14 cellular contexts compared by ENCODE assay signal in the genomic region with DNA sequence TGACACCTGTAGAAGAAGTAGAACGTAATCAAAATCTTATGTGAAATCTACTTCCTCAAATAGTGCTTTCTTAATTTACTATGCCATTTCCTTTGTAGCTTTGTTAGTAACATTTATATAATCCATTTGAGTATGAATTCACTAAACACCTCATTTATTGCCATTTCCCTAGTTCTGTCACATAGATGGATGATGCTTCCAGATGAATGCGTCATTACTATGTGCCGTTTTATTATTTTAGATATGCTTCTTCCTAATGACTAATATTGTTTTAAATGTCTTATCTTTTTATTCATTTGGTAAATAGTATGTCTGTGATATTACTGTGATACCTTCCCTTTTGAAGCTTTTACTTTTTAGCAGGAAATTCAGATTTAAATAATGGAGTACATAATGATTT. TPM values are rescaled to one million over a fixed set of nuclear protein-coding genes. Genes with fewer than 3 reads are reported as not detected.
DNase-seq lines count a peak whose midpoint lies in the region; ATAC-seq and TF ChIP-seq lines count a peak whose summit lies in the region.
"Had no signal": no experiment of that assay in that cellular context is flagged by ENCODE, and none has a peak within 500 bp of the region (broad histone marks: within the 10 kb centered on the region; RNA-seq: fewer than 3 reads in every experiment).

No MANE protein-coding gene starts in this region.

- H3F3A ChIP-seq in GM23248 (ENCODE audit: insufficient read depth) (peaks cover 99% of the 10 kb centered on the region), smooth muscle cell (ENCODE audit: low read depth) (peaks cover 52% of the 10 kb centered on the region)

- DNase-seq in GM23248 (no peak), amniotic epithelial cell (ENCODE audit: low read depth) (peak; percentile 33), fibroblast of mammary gland (ENCODE audit: low read depth) (peak; percentile 48), smooth muscle cell (lab: John Stamatoyannopoulos, UW; ENCODE audit: unreplicated experiment) (no peak)
- DNase-seq in activated CD4-positive, alpha-beta memory T cell treated with anti-CD3 and anti-CD28 coated beads for 36 hours, result no peak
- DNase-seq in CD4-positive, alpha-beta T cell, result no peak
- DNase-seq: C1 segment of cervical spinal cord; CD4-positive, alpha-beta memory T cell; DMS79; HCEC 1CT; KG1 had no signal

- POLR2A ChIA-PET in activated CD4-positive, alpha-beta memory T cell treated with anti-CD3 and anti-CD28 coated beads for 36 hours (lab: Charles Lee), result no interaction called here
- POLR2A ChIA-PET in CD4-positive, alpha-beta T cell (lab: Charles Lee), result no interaction called here

- H3K4me3 Mint-ChIP-seq in activated CD4-positive, alpha-beta memory T cell treated with anti-CD3 and anti-CD28 coated beads for 36 hours, result no peak overlapping the region
- H3K4me3 Mint-ChIP-seq in CD4-positive, alpha-beta T cell, result no peak overlapping the region
- H3K4me3 Mint-ChIP-seq: B cell; CD4-positive, alpha-beta memory T cell; IgD-negative memory B cell had no signal

- H3K27me3 ChIP-seq in GM23248 (replicated peaks; ENCODE audit: insufficient read depth), result no peaks in the 10 kb centered on the region
- no peaks in the 10 kb centered on the region for H3K27me3 ChIP-seq in smooth muscle cell (ENCODE audit: low read depth)
- no peaks in the 10 kb centered on the region for H3K27me3 ChIP-seq in CD4-positive, alpha-beta T cell (ENCODE audit: control insufficient read depth, insufficient read depth, low read length)

- peaks cover 1% of the 10 kb centered on the region for H3K27me3 Mint-ChIP-seq in activated CD4-positive, alpha-beta memory T cell treated with anti-CD3 and anti-CD28 coated beads for 36 hours
- no peaks in the 10 kb centered on the region for H3K27me3 Mint-ChIP-seq in CD4-positive, alpha-beta T cell

- no peaks in the 10 kb centered on the region for H3K9me2 ChIP-seq in GM23248 (ENCODE audit: insufficient read depth)

- H3K9me3 ChIP-seq in GM23248 (ENCODE audit: low read depth) (no peaks in the 10 kb centered on the region), smooth muscle cell (replicated peaks; ENCODE audit: low read depth) (no peaks in the 10 kb centered on the region)
- no peaks in the 10 kb centered on the region for H3K9me3 ChIP-seq in CD4-positive, alpha-beta T cell (ENCODE audit: control insufficient read depth, low read length)

- ATAC-seq in CD4-positive, alpha-beta T cell (ENCODE audit: poor library complexity), result no peak
- no peak for ATAC-seq in GM21526 (IDR thresholded peaks at IDR 0.05; ENCODE audit: low FRiP score, unreplicated experiment)

- intact Hi-C loops in activated CD4-positive, alpha-beta memory T cell treated with anti-CD3 and anti-CD28 coated beads for 36 hours (cut with micrococcal nuclease), result no loop called here
- intact Hi-C loops in CD4-positive, alpha-beta T cell (cut with DNase I, micrococcal nuclease), result no loop called here

- H2AFZ ChIP-seq in GM23248 (no peak overlapping the region), smooth muscle cell (ENCODE audit: low read depth) (no peak overlapping the region)

- in situ Hi-C loops in GM23248 (cut with MboI), result no loop called here

- WGBS in GM23248 (ENCODE audit: low coverage in 1 of 2, low lambda C conversion rate in 2 of 2, missing lambda C conversion rate in 2 of 2), 2 experiments, result 81 to 83% methylated on average over 3 of the region's 3 CpGs
- 92% methylated on average over 3 of the region's 3 CpGs for WGBS in smooth muscle cell (ENCODE audit: low lambda C conversion rate)

- H3K4me1 ChIP-seq in GM23248 (ENCODE audit: insufficient read depth) (peaks cover 84% of the 10 kb centered on the region), smooth muscle cell (ENCODE audit: low read depth) (peaks cover 5% of the 10 kb centered on the region)

- peaks cover 80% of the 10 kb centered on the region for H4K20me1 ChIP-seq in GM23248 (ENCODE audit: insufficient read depth)
- peaks cover 100% of the 10 kb centered on the region for H4K20me1 ChIP-seq in smooth muscle cell (ENCODE audit: low read depth)

- H3K27ac Mint-ChIP-seq in activated CD4-positive, alpha-beta memory T cell treated with anti-CD3 and anti-CD28 coated beads for 36 hours, result no peak overlapping the region
- no peak overlapping the region for H3K27ac Mint-ChIP-seq in CD4-positive, alpha-beta T cell
- H3K27ac Mint-ChIP-seq: B cell; CD4-positive, alpha-beta memory T cell; IgD-negative memory B cell had no signal

- CTCF ChIA-PET in activated CD4-positive, alpha-beta memory T cell treated with anti-CD3 and anti-CD28 coated beads for 36 hours (lab: Charles Lee), result interaction anchor here (0.6 to 1.1 kb wide), 2 partner anchors 14 to 49 kb away, joined by 3 read pairs; no protein-coding TSS in a partner anchor
- CTCF ChIA-PET in CD4-positive, alpha-beta T cell (lab: Charles Lee), result interaction anchor here (1.5 kb wide), 1 partner anchor 15 kb away, joined by 3 read pairs; no protein-coding TSS in a partner anchor

- no peaks in the 10 kb centered on the region for H3K36me3 Mint-ChIP-seq in activated CD4-positive, alpha-beta memory T cell treated with anti-CD3 and anti-CD28 coated beads for 36 hours
- no peaks in the 10 kb centered on the region for H3K36me3 Mint-ChIP-seq in CD4-positive, alpha-beta T cell (ENCODE audit: low read depth)
- H3K36me3 Mint-ChIP-seq: CD4-positive, alpha-beta memory T cell had no signal

- no peaks in the 10 kb centered on the region for H3K9me3 Mint-ChIP-seq in activated CD4-positive, alpha-beta memory T cell treated with anti-CD3 and anti-CD28 coated beads for 36 hours
- peaks cover 3% of the 10 kb centered on the region for H3K9me3 Mint-ChIP-seq in CD4-positive, alpha-beta T cell

- TF ChIP-seq CTCF in fibroblast of mammary gland (conservative IDR thresholded peaks at IDR 0.05; ENCODE audit: control insufficient read depth, insufficient read depth, low read depth, low read length), result no peak
- no peak for TF ChIP-seq CTCF in smooth muscle cell (IDR thresholded peaks at IDR 0.05; ENCODE audit: borderline replicate concordance, insufficient read depth, poor library complexity, severe bottlenecking)
- TF ChIP-seq CTCF in CD4-positive, alpha-beta T cell (IDR thresholded peaks at IDR 0.05), result no peak

- peak overlapping the region; percentile 48 for H3K4me2 ChIP-seq in GM23248 (ENCODE audit: unreplicated experiment)
- H3K4me2 ChIP-seq in smooth muscle cell, result peak overlapping the region; percentile 20

- H3K79me2 ChIP-seq in GM23248 (ENCODE audit: insufficient read depth) (peaks cover 100% of the 10 kb centered on the region), smooth muscle cell (ENCODE audit: low read depth) (peaks cover 100% of the 10 kb centered on the region)

- peak overlapping the region; percentile 7 for H3K4me3 ChIP-seq in GM23248
- no peak overlapping the region for H3K4me3 ChIP-seq in fibroblast of mammary gland (ENCODE audit: control insufficient read depth, low read depth, low read length)
- no peak overlapping the region for H3K4me3 ChIP-seq in smooth muscle cell

- peak overlapping the region; percentile 97 for H3K27ac ChIP-seq in GM23248
- H3K27ac ChIP-seq in smooth muscle cell (ENCODE audit: low read depth), result peak overlapping the region; percentile 58
- no peak overlapping the region for H3K27ac ChIP-seq in CD4-positive, alpha-beta T cell (ENCODE audit: low read depth, low read length)

- no peaks in the 10 kb centered on the region for H3K4me1 Mint-ChIP-seq in activated CD4-positive, alpha-beta memory T cell treated with anti-CD3 and anti-CD28 coated beads for 36 hours (ENCODE audit: low read depth)
- no peaks in the 10 kb centered on the region for H3K4me1 Mint-ChIP-seq in CD4-positive, alpha-beta T cell (ENCODE audit: low read depth)
- H3K4me1 Mint-ChIP-seq: B cell; CD4-positive, alpha-beta memory T cell had no signal

- peak overlapping the region; percentile 21 for H3K9ac ChIP-seq in GM23248
- no peak overlapping the region for H3K9ac ChIP-seq in smooth muscle cell (ENCODE audit: low read depth)

- peaks cover 48% of the 10 kb centered on the region for H3K36me3 ChIP-seq in GM23248 (ENCODE audit: low read depth)
- H3K36me3 ChIP-seq in smooth muscle cell (ENCODE audit: low read depth), result no peaks in the 10 kb centered on the region

RNA-seq across cellular contexts. Expression of a gene that starts 14.4 kb away (rescaled TPM):
- 795 and 861 TPM in 2 replicates for total RNA-seq in GM23248 (2014; rRNA removed; shearing (Covaris generic))
- 550 and 553 TPM in 2 replicates for polyA plus RNA-seq in GM23248 (2016; fragmentation: Nextera tagmentation; extraction: Ambion mirVana)
- 564 and 578 TPM in 2 replicates for total RNA-seq in smooth muscle cell
- polyA plus RNA-seq in smooth muscle cell, result 197 and 254 TPM in 2 replicates
- 1 to 10 TPM; 3.2 to 3.4 TPM for total RNA-seq in activated CD4-positive, alpha-beta memory T cell treated with anti-CD3 and anti-CD28 coated beads for 36 hours
- 1 to 10 TPM; 1.4 to 1.5 TPM for total RNA-seq in CD4-positive, alpha-beta T cell
- polyA plus RNA-seq: IgD-negative memory B cell had no signal

Comparison
In these comparisons a context has a peak if more than half of its experiments do, and no peak if none do; other contexts are left out.
1. DNase-seq: peak in amniotic epithelial cell (single experiment) and fibroblast of mammary gland (single experiment); none in GM23248 (single experiment), smooth muscle cell (single experiment), activated CD4-positive, alpha-beta memory T cell treated with anti-CD3 and anti-CD28 coated beads for 36 hours (single experiment) and CD4-positive, alpha-beta T cell (0 of 10).
2. RNA of a gene that starts 14.4 kb away (total RNA-seq): 795 to 861 TPM in GM23248 and 564 to 578 TPM in smooth muscle cell; 3.2 to 3.4 TPM in activated CD4-positive, alpha-beta memory T cell treated with anti-CD3 and anti-CD28 coated beads for 36 hours and 1.4 to 1.5 TPM in CD4-positive, alpha-beta T cell; every median in the first group is over 100 times any median in the second.